Comparison of ENCODE assay signal across 15 cellular contexts in the genomic region with DNA sequence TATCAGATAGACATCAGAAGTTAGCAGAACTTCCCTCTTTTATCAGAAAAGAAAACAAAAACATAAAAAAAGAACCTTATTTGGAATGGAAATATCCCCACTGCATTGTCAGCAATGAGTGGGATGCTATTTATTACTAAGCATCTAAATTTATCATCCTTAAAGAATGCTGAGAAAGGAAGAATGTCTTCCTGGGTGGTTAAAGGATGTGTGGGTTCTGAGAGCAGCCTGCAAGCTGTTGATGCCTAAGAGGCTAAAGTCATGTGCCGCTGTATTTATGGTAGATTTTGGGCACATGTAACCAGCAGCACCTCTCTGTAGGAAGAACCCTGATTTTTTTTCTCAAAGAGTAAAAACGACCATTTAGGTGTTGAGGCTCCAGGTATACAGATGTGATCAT. TPM values are rescaled to one million over a fixed set of nuclear protein-coding genes. Genes with fewer than 3 reads are reported as not detected.
DNase-seq lines count a peak whose midpoint lies in the region; ATAC-seq, FAIRE-seq and TF ChIP-seq lines count a peak whose summit lies in the region.
"Had no signal": no experiment of that assay in that cellular context is flagged by ENCODE, and none has a peak within 500 bp of the region (broad histone marks: within the 10 kb centered on the region; RNA-seq: fewer than 3 reads in every experiment).

No MANE protein-coding gene starts in this region.

- H3F3A ChIP-seq in GM23338 (replicated peaks; ENCODE audit: low read depth), result no peaks in the 10 kb centered on the region

- intact Hi-C loops in mucosa of descending colon (cut with DNase I, micrococcal nuclease), result no loop called here

- no peak overlapping the region for H2AFZ ChIP-seq in GM23338

- DNase-seq in AG08396 (ENCODE audit: low spot score) (peak; percentile 80), LHCN-M2 (ENCODE audit: low read depth) (peak; percentile 90), bronchial epithelial cell (ENCODE audit: low read depth) (peak; percentile 34), mucosa of descending colon (no peak), GM23338 (ENCODE audit: low spot score) (no peak), mesenteric fat pad (ENCODE audit: low spot score) (no peak), NCI-H2081 treated with DMSO at 0.1 percent for 48 hours (lab: John Stamatoyannopoulos, UW) (no peak)
- DNase-seq: activated CD4-positive, alpha-beta memory T cell treated with anti-CD3 and anti-CD28 coated beads for 36 hours; Caco-2; endodermal cell; MV-4-11; naive thymus-derived CD4-positive, alpha-beta T cell; stimulated activated naive CD8-positive, alpha-beta T cell treated with anti-CD3 and anti-CD28 coated beads, Interleukin-15, Interleukin-2, amounts not matched to agents 100 U/mL and 50 U/mL, for 24 hours had no signal

- H3K27me3 Mint-ChIP-seq in GM23338 (ENCODE audit: insufficient read depth, low read depth, poor library complexity), result peaks cover 2% of the 10 kb centered on the region

- H3K9me2 ChIP-seq in GM23338 (ENCODE audit: insufficient read depth), result no peaks in the 10 kb centered on the region

- H3K36me3 ChIP-seq in bronchial epithelial cell (ENCODE audit: control insufficient read depth, insufficient read depth, low read length) (peaks cover 20% of the 10 kb centered on the region), mucosa of descending colon (ENCODE audit: low read depth) (no peaks in the 10 kb centered on the region), GM23338 (ENCODE audit: insufficient read depth) (0 out of 2 replicates have a peak, but pooled peaks cover 13% of the 10 kb centered on the region)

- H3K79me2 ChIP-seq in GM23338 (replicated peaks; ENCODE audit: insufficient read depth), result no peaks in the 10 kb centered on the region

- H3K27me3 ChIP-seq in bronchial epithelial cell (ENCODE audit: control insufficient read depth, insufficient read depth, low read length) (no peaks in the 10 kb centered on the region), GM23338 (ENCODE audit: insufficient read depth) (no peaks in the 10 kb centered on the region)

- no peak overlapping the region for H3K4me3 ChIP-seq in bronchial epithelial cell (ENCODE audit: low read depth, low read length)
- no peak overlapping the region for H3K4me3 ChIP-seq in mucosa of descending colon
- no peak overlapping the region for H3K4me3 ChIP-seq in GM23338

- H3K4me2 ChIP-seq in GM23338, result no peak overlapping the region

- no peaks in the 10 kb centered on the region for H3K4me1 ChIP-seq in mucosa of descending colon (ENCODE audit: low read depth)
- H3K4me1 ChIP-seq in GM23338 (ENCODE audit: insufficient read depth), result no peaks in the 10 kb centered on the region
- H3K4me1 ChIP-seq: Caco-2 had no signal

- H4K20me1 ChIP-seq in GM23338 (replicated peaks; ENCODE audit: insufficient read depth), result 0 out of 2 replicates have a peak, but pooled peaks cover 7% of the 10 kb centered on the region

- no peak overlapping the region for H3K4me3 Mint-ChIP-seq in GM23338
- H3K4me3 Mint-ChIP-seq: activated CD4-positive, alpha-beta memory T cell treated with anti-CD3 and anti-CD28 coated beads for 36 hours; activated naive CD4-positive, alpha-beta T cell treated with anti-CD3 and anti-CD28 coated beads, Interleukin-2, amount 50 U/mL, for 24 hours; endodermal cell; naive thymus-derived CD4-positive, alpha-beta T cell had no signal

- H3K9me3 ChIP-seq in mucosa of descending colon, result no peaks in the 10 kb centered on the region
- H3K9me3 ChIP-seq: Caco-2 had no signal

- TF ChIP-seq CTCF in bronchial epithelial cell (IDR thresholded peaks at IDR 0.05; ENCODE audit: insufficient read depth, low read length, severe bottlenecking) (no peak), mucosa of descending colon (IDR thresholded peaks at IDR 0.05) (no peak), GM23338 (conservative IDR thresholded peaks at IDR 0.05; ENCODE audit: low read depth in 2 of 2) (no peak)

- no peaks in the 10 kb centered on the region for H3K9me3 Mint-ChIP-seq in GM23338
- H3K9me3 Mint-ChIP-seq: activated CD4-positive, alpha-beta memory T cell treated with anti-CD3 and anti-CD28 coated beads for 36 hours; activated naive CD4-positive, alpha-beta T cell treated with anti-CD3 and anti-CD28 coated beads, Interleukin-2, amount 50 U/mL, for 24 hours; endodermal cell had no signal

- H3K27ac Mint-ChIP-seq in GM23338, result no peak overlapping the region
- H3K27ac Mint-ChIP-seq: activated CD4-positive, alpha-beta memory T cell treated with anti-CD3 and anti-CD28 coated beads for 36 hours; activated naive CD4-positive, alpha-beta T cell treated with anti-CD3 and anti-CD28 coated beads, Interleukin-2, amount 50 U/mL, for 24 hours; endodermal cell; naive thymus-derived CD4-positive, alpha-beta T cell had no signal

- H3K4me1 Mint-ChIP-seq in GM23338, result peaks cover 5% of the 10 kb centered on the region
- H3K4me1 Mint-ChIP-seq: endodermal cell had no signal

- no peak overlapping the region for H3K27ac ChIP-seq in GM23338 (ENCODE audit: low read depth)

- FAIRE-seq in bronchial epithelial cell (lab: Jason Lieb, UNC), result no peak

- peaks cover 9% of the 10 kb centered on the region for H3K36me3 Mint-ChIP-seq in GM23338 (ENCODE audit: low read depth)
- H3K36me3 Mint-ChIP-seq: activated CD4-positive, alpha-beta memory T cell treated with anti-CD3 and anti-CD28 coated beads for 36 hours; activated naive CD4-positive, alpha-beta T cell treated with anti-CD3 and anti-CD28 coated beads, Interleukin-2, amount 50 U/mL, for 24 hours had no signal

- ATAC-seq in mucosa of descending colon (peak; percentile 31), GM23338 (no peak), HG03442 (IDR thresholded peaks at IDR 0.05; ENCODE audit: unreplicated experiment) (no peak)
- ATAC-seq: naive thymus-derived CD4-positive, alpha-beta T cell; stimulated activated naive CD8-positive, alpha-beta T cell treated with anti-CD3 and anti-CD28 coated beads, Interleukin-15, Interleukin-2, amounts not matched to agents 100 U/mL and 50 U/mL, for 24 hours had no signal

TF ChIP-seq in GM23338, 12 proteins besides CTCF, POLR2A, EP300 and RAD21:
- no peak for TF ChIP-seq EZH2 (IDR thresholded peaks at IDR 0.05; ENCODE audit: low read depth, unreplicated experiment)
- TF ChIP-seq ZNF331 (CRISPR knock-in tag; IDR thresholded peaks at IDR 0.05; ENCODE audit: low read depth), result no peak
- no peak for TF ChIP-seq ZNF114 (CRISPR knock-in tag; IDR thresholded peaks at IDR 0.05)
- TF ChIP-seq, protein P1, sequence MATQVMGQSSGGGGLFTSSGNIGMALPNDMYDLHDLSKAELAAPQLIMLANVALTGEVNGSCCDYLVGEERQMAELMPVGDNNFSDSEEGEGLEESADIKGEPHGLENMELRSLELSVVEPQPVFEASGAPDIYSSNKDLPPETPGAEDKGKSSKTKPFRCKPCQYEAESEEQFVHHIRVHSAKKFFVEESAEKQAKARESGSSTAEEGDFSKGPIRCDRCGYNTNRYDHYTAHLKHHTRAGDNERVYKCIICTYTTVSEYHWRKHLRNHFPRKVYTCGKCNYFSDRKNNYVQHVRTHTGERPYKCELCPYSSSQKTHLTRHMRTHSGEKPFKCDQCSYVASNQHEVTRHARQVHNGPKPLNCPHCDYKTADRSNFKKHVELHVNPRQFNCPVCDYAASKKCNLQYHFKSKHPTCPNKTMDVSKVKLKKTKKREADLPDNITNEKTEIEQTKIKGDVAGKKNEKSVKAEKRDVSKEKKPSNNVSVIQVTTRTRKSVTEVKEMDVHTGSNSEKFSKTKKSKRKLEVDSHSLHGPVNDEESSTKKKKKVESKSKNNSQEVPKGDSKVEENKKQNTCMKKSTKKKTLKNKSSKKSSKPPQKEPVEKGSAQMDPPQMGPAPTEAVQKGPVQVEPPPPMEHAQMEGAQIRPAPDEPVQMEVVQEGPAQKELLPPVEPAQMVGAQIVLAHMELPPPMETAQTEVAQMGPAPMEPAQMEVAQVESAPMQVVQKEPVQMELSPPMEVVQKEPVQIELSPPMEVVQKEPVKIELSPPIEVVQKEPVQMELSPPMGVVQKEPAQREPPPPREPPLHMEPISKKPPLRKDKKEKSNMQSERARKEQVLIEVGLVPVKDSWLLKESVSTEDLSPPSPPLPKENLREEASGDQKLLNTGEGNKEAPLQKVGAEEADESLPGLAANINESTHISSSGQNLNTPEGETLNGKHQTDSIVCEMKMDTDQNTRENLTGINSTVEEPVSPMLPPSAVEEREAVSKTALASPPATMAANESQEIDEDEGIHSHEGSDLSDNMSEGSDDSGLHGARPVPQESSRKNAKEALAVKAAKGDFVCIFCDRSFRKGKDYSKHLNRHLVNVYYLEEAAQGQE (IDR thresholded peaks at IDR 0.05; ENCODE audit: unreplicated experiment), result no peak
- no peak for TF ChIP-seq POLR2AphosphoS5 (IDR thresholded peaks at IDR 0.05; ENCODE audit: low read depth)

RNA-seq across cellular contexts. Expression of gene LDHAL6B, which starts 15.5 kb away (rescaled TPM):
- total RNA-seq in LHCN-M2 (2014; rRNA removed) (not detected in 2 replicates), bronchial epithelial cell (not detected in 2 replicates), mucosa of descending colon (not detected), mesenteric fat pad (not detected)
- polyA plus RNA-seq in LHCN-M2 (2012), result not detected
- not detected in 2 replicates for total RNA-seq in GM23338 (2014; rRNA removed; shearing (Covaris generic))
- polyA plus RNA-seq in GM23338 (2016; fragmentation: Nextera tagmentation; extraction: Ambion mirVana), result not detected in 2 replicates
- total RNA-seq: activated CD4-positive, alpha-beta memory T cell treated with anti-CD3 and anti-CD28 coated beads for 36 hours; Caco-2; endodermal cell; naive thymus-derived CD4-positive, alpha-beta T cell had no signal
- polyA plus RNA-seq: naive thymus-derived CD4-positive, alpha-beta T cell had no signal

Comparison
In these comparisons a context has a peak if more than half of its experiments do, and no peak if none do; other contexts are left out.
1. DNase-seq: peak in AG08396 (single experiment), LHCN-M2 (single experiment) and bronchial epithelial cell (single experiment); none in mucosa of descending colon (0 of 3), GM23338 (single experiment), mesenteric fat pad (single experiment) and NCI-H2081 treated with DMSO at 0.1 percent for 48 hours (single experiment).